In genomic region chr1:66342707-66343106, GRCh38 we compare ENCODE assay signal across 10 cellular contexts.
DNase-seq lines count a peak whose midpoint lies in the region; ATAC-seq, FAIRE-seq and TF ChIP-seq lines count a peak whose summit lies in the region.
"Had no signal": no experiment of that assay in that cellular context is flagged by ENCODE, and none has a peak within 500 bp of the region (broad histone marks: within the 10 kb centered on the region; RNA-seq: fewer than 3 reads in every experiment).

No MANE protein-coding gene starts in this region.

- ATAC-seq in GM19438 (IDR thresholded peaks at IDR 0.05; ENCODE audit: low read depth, unreplicated experiment) (peak; percentile 49), HG03571 (IDR thresholded peaks at IDR 0.05; ENCODE audit: unreplicated experiment) (peak; percentile 63), naive B cell (ENCODE audit: low read depth in 2 of 2) (peak; percentile 61 to 69)

- H3K27me3 Mint-ChIP-seq in naive B cell = no peaks in the 10 kb centered on the region
- H3K27me3 Mint-ChIP-seq in MCF 10A (ENCODE audit: insufficient read depth, unreplicated experiment) = no peaks in the 10 kb centered on the region

- DNase-seq in GM12891 (ENCODE audit: insufficient read length, low spot score) = no peak
- no peak for DNase-seq in naive B cell
- DNase-seq in HPDE6-E6E7 (ENCODE audit: extremely low spot score) = no peak
- no peak for DNase-seq in foreskin melanocyte
- no peak for DNase-seq in MCF 10A (ENCODE audit: unreplicated experiment)
- DNase-seq: IMR-90; NCI-H2081; stimulated activated CD4-positive, alpha-beta T cell treated with anti-CD3 and anti-CD28 coated beads, Interleukin-4, amount 100 ng/mL, for 1 hour had no signal

- H3K9me3 Mint-ChIP-seq in naive B cell = no peaks in the 10 kb centered on the region
- no peaks in the 10 kb centered on the region for H3K9me3 Mint-ChIP-seq in MCF 10A (ENCODE audit: unreplicated experiment)

- H3K4me1 Mint-ChIP-seq in naive B cell (peaks cover 47 to 81% (median 62%) of the 10 kb centered on the region in 3 donors), MCF 10A (ENCODE audit: insufficient read depth, unreplicated experiment) (peaks cover 7% of the 10 kb centered on the region)

- CTCF ChIA-PET in MCF 10A (lab: Yijun Ruan, JAX) = interaction anchor here (0.6 to 1.7 kb wide), 9 partner anchors 10 to 109 kb away, joined by 3 to 6 read pairs (median 3); no protein-coding TSS in a partner anchor

- no peak for TF ChIP-seq POLR2A in GM12891 (IDR thresholded peaks at IDR 0.05; ENCODE audit: low read depth, low read length)

- peak; percentile 57 for FAIRE-seq in GM12891 (lab: Jason Lieb, UNC)

- POLR2A ChIA-PET in MCF 10A (lab: Yijun Ruan, JAX) = interaction anchor here (0.7 to 6.9 kb wide), 5 partner anchors 10 to 577 kb away, joined by 3 to 36 read pairs (median 3); no protein-coding TSS in a partner anchor

- H3K27ac Mint-ChIP-seq in naive B cell (peak overlapping the region in 5 of 6 donors; percentile 34 to 99 (median 85)), MCF 10A (ENCODE audit: low read depth, unreplicated experiment) (no peak overlapping the region)

- peak overlapping the region; percentile 36 to 87 (median 68) for H3K4me3 Mint-ChIP-seq in naive B cell
- H3K4me3 Mint-ChIP-seq in MCF 10A (ENCODE audit: unreplicated experiment) = no peak overlapping the region

- no peak for TF ChIP-seq CTCF in MCF 10A (IDR thresholded peaks at IDR 0.05; ENCODE audit: unreplicated experiment)

- BruUV-seq in MCF 10A (replicated peaks; lab: Mats Ljungman, UMichigan) = no TSS peak

- intact Hi-C loops in MCF 10A (cut with micrococcal nuclease) = no loop called here

- H3K36me3 Mint-ChIP-seq in naive B cell (peaks cover 0 to 8% of the 10 kb centered on the region in 2 donors), MCF 10A (ENCODE audit: insufficient read depth, unreplicated experiment) (peaks cover 5% of the 10 kb centered on the region)

TF ChIP-seq in GM12891, 5 proteins besides CTCF, POLR2A, EP300 and RAD21:
- TF ChIP-seq PAX5 (IDR thresholded peaks at IDR 0.05; ENCODE audit: insufficient read depth, low read length, severe bottlenecking) (no peak), POU2F2 (IDR thresholded peaks at IDR 0.05; ENCODE audit: low read depth, low read length) (no peak), TAF1 (IDR thresholded peaks at IDR 0.05; ENCODE audit: low read depth, low read length) (no peak), POLR2AphosphoS5 (IDR thresholded peaks at IDR 0.05; ENCODE audit: low read depth, low read length) (no peak), SPI1 (IDR thresholded peaks at IDR 0.05; ENCODE audit: low read depth, low read length) (no peak)
